ENCODE assay signal across 1 cellular context in genomic region chr1:12466816-12467215, GRCh38.
TF ChIP-seq lines count a peak whose summit lies in the region.

No MANE protein-coding gene starts in this region.

TF ChIP-seq in IMR-90, 13 proteins besides CTCF, POLR2A, EP300 and RAD21:
- TF ChIP-seq BHLHE40 (IDR thresholded peaks at IDR 0.05; ENCODE audit: low read depth, low read length): no peak
- TF ChIP-seq RCOR1 (IDR thresholded peaks at IDR 0.05; ENCODE audit: insufficient replicate concordance, low read length): no peak
- TF ChIP-seq CEBPB (IDR thresholded peaks at IDR 0.05; ENCODE audit: low read depth, low read length): no peak
- no peak for TF ChIP-seq CHD1 (IDR thresholded peaks at IDR 0.05; ENCODE audit: low read depth, low read length)
- no peak for TF ChIP-seq SMC3 (IDR thresholded peaks at IDR 0.05; ENCODE audit: low read depth, low read length)
- no peak for TF ChIP-seq RFX5 (IDR thresholded peaks at IDR 0.05; ENCODE audit: low read depth, low read length)
- TF ChIP-seq USF2 (IDR thresholded peaks at IDR 0.05; ENCODE audit: low read depth, low read length): no peak
- TF ChIP-seq ELK1 (IDR thresholded peaks at IDR 0.05; ENCODE audit: borderline replicate concordance, low read depth, low read length): no peak
- TF ChIP-seq MAFK (IDR thresholded peaks at IDR 0.05; ENCODE audit: low read depth, low read length): no peak
- TF ChIP-seq MXI1 (IDR thresholded peaks at IDR 0.05; ENCODE audit: borderline replicate concordance, low read depth, low read length): no peak
- no peak for TF ChIP-seq FOS (IDR thresholded peaks at IDR 0.05; ENCODE audit: low read depth, low read length)
- TF ChIP-seq NFE2L2 (IDR thresholded peaks at IDR 0.05; ENCODE audit: low read depth, low read length): no peak
- no peak for TF ChIP-seq MAZ (IDR thresholded peaks at IDR 0.05; ENCODE audit: borderline replicate concordance, low read depth, low read length)
